21 cellular contexts compared by ENCODE assay signal in genomic region chr7:18165176-18165575, GRCh38.
"Had no signal": no experiment of that assay in that cellular context is flagged by ENCODE, and none has a peak within 500 bp of the region (broad histone marks: within the 10 kb centered on the region; RNA-seq: fewer than 3 reads in every experiment).

No MANE protein-coding gene starts in this region.

- DNase-seq: activated CD4-positive, alpha-beta T cell treated with anti-CD3 and anti-CD28 coated beads, Interleukin-2, amount 10 ng/mL, durations not matched to agents 24 days and 14 days; activated CD4-positive, alpha-beta T cell treated with anti-CD3 and anti-CD28 coated beads, Interleukin-2, amount 50 U/mL, for 48 hours; activated CD8-positive, alpha-beta T cell treated with anti-CD3 and anti-CD28 coated beads, Interleukin-2, amount 10 ng/mL, durations not matched to agents 7 days and 5 days; activated gamma-delta T cell treated with Interleukin-2 at 50 U/mL for 16 hours; activated naive CD4-positive, alpha-beta T cell treated with anti-CD3 and anti-CD28 coated beads for 36 hours; activated T-cell treated with anti-CD3 and anti-CD28 coated beads, Interleukin-2, amount 50 U/mL, for 4 hours; amniotic stem cell; aorta; brain microvascular endothelial cell; central memory CD4-positive, alpha-beta T cell; NCI-H1105; NCI-H1417 treated with DMSO at 0.1 percent for 48 hours; NCI-H187 treated with DMSO at 0.1 percent for 48 hours; NCI-H2081; NCI-H345; NCI-H510A; NCI-H526; NCI-H748 treated with DMSO at 0.1 percent for 48 hours; NK-92 treated with Interleukin-12 subunit alpha and Interleukin-12 subunit beta, amount 100 ng/mL, for 24 hours; Right ventricle myocardium superior had no signal

- ATAC-seq: activated CD8-positive, alpha-beta T cell treated with anti-CD3 and anti-CD28 coated beads, Interleukin-2, amount 10 ng/mL, durations not matched to agents 7 days and 5 days; activated naive CD4-positive, alpha-beta T cell treated with anti-CD3 and anti-CD28 coated beads, Interleukin-2, amount 50 U/mL, for 72 hours; activated T-cell treated with anti-CD3 and anti-CD28 coated beads, Interleukin-2, amount 50 U/mL, for 4 hours had no signal

- H3K27ac ChIP-seq: brain microvascular endothelial cell had no signal

- H3K36me3 ChIP-seq: brain microvascular endothelial cell had no signal

- H3K27me3 ChIP-seq: brain microvascular endothelial cell had no signal
